In genomic region chr2:224999784-225000183, GRCh38 we compare ENCODE assay signal across 20 cellular contexts. TPM values are rescaled to one million over a fixed set of nuclear protein-coding genes. Genes with fewer than 3 reads are reported as not detected.
A peak's percentile ranks its signal among the peaks of the same experiment; 100 is the strongest.
DNase-seq lines count a peak whose midpoint lies in the region; ATAC-seq and TF ChIP-seq lines count a peak whose summit lies in the region.
"Had no signal": no experiment of that assay in that cellular context is flagged by ENCODE, and none has a peak within 500 bp of the region (broad histone marks: within the 10 kb centered on the region; RNA-seq: fewer than 3 reads in every experiment).

No MANE protein-coding gene starts in this region.

- H3K27ac Mint-ChIP-seq in activated naive CD4-positive, alpha-beta T cell treated with anti-CD3 and anti-CD28 coated beads, Interleukin-2, amount 50 U/mL, for 24 hours, result peak overlapping the region; percentile 17
- H3K27ac Mint-ChIP-seq in stimulated activated effector memory CD8-positive, alpha-beta T cell treated with anti-CD3 and anti-CD28 coated beads, Interleukin-12 subunit alpha, Interleukin-12 subunit beta, amount 100 ng/mL, for 72 hours, result no peak overlapping the region
- H3K27ac Mint-ChIP-seq: activated CD4-positive, alpha-beta memory T cell treated with anti-CD3 and anti-CD28 coated beads for 36 hours; brain; memory B cell; T-cell had no signal

- H3K9me3 Mint-ChIP-seq in activated naive CD4-positive, alpha-beta T cell treated with anti-CD3 and anti-CD28 coated beads, Interleukin-2, amount 50 U/mL, for 24 hours, result no peaks in the 10 kb centered on the region
- no peaks in the 10 kb centered on the region for H3K9me3 Mint-ChIP-seq in stimulated activated effector memory CD8-positive, alpha-beta T cell treated with anti-CD3 and anti-CD28 coated beads, Interleukin-12 subunit alpha, Interleukin-12 subunit beta, amount 100 ng/mL, for 72 hours
- H3K9me3 Mint-ChIP-seq: activated CD4-positive, alpha-beta memory T cell treated with anti-CD3 and anti-CD28 coated beads for 36 hours; brain; memory B cell; naive B cell; stimulated activated memory B cell treated with anti-CD40 and anti-IgM and Interleukin-4, amounts not matched to agents 10 μg/mL and 1 μg/mL and 100 μg/mL, for 72 hours; T-cell had no signal

- no peak overlapping the region for H3K4me3 Mint-ChIP-seq in activated naive CD4-positive, alpha-beta T cell treated with anti-CD3 and anti-CD28 coated beads, Interleukin-2, amount 50 U/mL, for 24 hours
- H3K4me3 Mint-ChIP-seq in stimulated activated effector memory CD8-positive, alpha-beta T cell treated with anti-CD3 and anti-CD28 coated beads, Interleukin-12 subunit alpha, Interleukin-12 subunit beta, amount 100 ng/mL, for 72 hours, result no peak overlapping the region
- H3K4me3 Mint-ChIP-seq: activated CD4-positive, alpha-beta memory T cell treated with anti-CD3 and anti-CD28 coated beads for 36 hours; brain; memory B cell; naive B cell; stimulated activated memory B cell treated with anti-CD40 and anti-IgM and Interleukin-4, amounts not matched to agents 10 μg/mL and 1 μg/mL and 100 μg/mL, for 72 hours had no signal

- no peak overlapping the region for H3K4me3 ChIP-seq in foreskin fibroblast (ENCODE audit: low read depth in 1 of 2, low read length in 2 of 2)
- H3K4me3 ChIP-seq: gastroesophageal sphincter, MG63, sigmoid colon had no signal

- H3K36me3 Mint-ChIP-seq in activated naive CD4-positive, alpha-beta T cell treated with anti-CD3 and anti-CD28 coated beads, Interleukin-2, amount 50 U/mL, for 24 hours, result peaks cover 21% of the 10 kb centered on the region
- H3K36me3 Mint-ChIP-seq in stimulated activated effector memory CD8-positive, alpha-beta T cell treated with anti-CD3 and anti-CD28 coated beads, Interleukin-12 subunit alpha, Interleukin-12 subunit beta, amount 100 ng/mL, for 72 hours, result peaks cover 6% of the 10 kb centered on the region
- H3K36me3 Mint-ChIP-seq: brain, naive B cell had no signal

- peaks cover 95% of the 10 kb centered on the region for H3K4me1 Mint-ChIP-seq in activated naive CD4-positive, alpha-beta T cell treated with anti-CD3 and anti-CD28 coated beads, Interleukin-2, amount 50 U/mL, for 24 hours
- H3K4me1 Mint-ChIP-seq in stimulated activated effector memory CD8-positive, alpha-beta T cell treated with anti-CD3 and anti-CD28 coated beads, Interleukin-12 subunit alpha, Interleukin-12 subunit beta, amount 100 ng/mL, for 72 hours, result peaks cover 57% of the 10 kb centered on the region

- no peak for DNase-seq in activated naive CD4-positive, alpha-beta T cell treated with Interleukin-2 at 50 U/mL for 16 hours
- peak; percentile 56 for DNase-seq in SK-MEL-5 (ENCODE audit: low read depth, low spot score)
- peak; percentile 45 to 71 for DNase-seq in foreskin fibroblast
- DNase-seq in stromal cell of bone marrow (ENCODE audit: low read depth), result peak; percentile 12
- DNase-seq in stimulated activated effector memory CD8-positive, alpha-beta T cell treated with anti-CD3 and anti-CD28 coated beads, Interleukin-12 subunit alpha, Interleukin-12 subunit beta, amount 100 ng/mL, for 72 hours (ENCODE audit: low spot score in 2 of 2), result no peak
- DNase-seq in T-helper 2 cell, result no peak
- DNase-seq: activated CD4-positive, alpha-beta memory T cell treated with anti-CD3 and anti-CD28 coated beads for 36 hours; MG63; naive B cell; NCI-H774; PC-3; SHP77; sigmoid colon; T-cell; WERI-Rb-1 had no signal

- H3K27me3 Mint-ChIP-seq in activated naive CD4-positive, alpha-beta T cell treated with anti-CD3 and anti-CD28 coated beads, Interleukin-2, amount 50 U/mL, for 24 hours, result no peaks in the 10 kb centered on the region
- H3K27me3 Mint-ChIP-seq: activated CD4-positive, alpha-beta memory T cell treated with anti-CD3 and anti-CD28 coated beads for 36 hours; brain; memory B cell; naive B cell; stimulated activated memory B cell treated with anti-CD40 and anti-IgM and Interleukin-4, amounts not matched to agents 10 μg/mL and 1 μg/mL and 100 μg/mL, for 72 hours; T-cell had no signal

- in situ Hi-C loops in SK-MEL-5 (cut with HindIII; ENCODE audit: low pct_unique_long_range_greater_than_20kb, low sequenced_read_pairs), result loop anchor here (25.0 kb wide), 1 partner anchor 162 kb away; no protein-coding TSS in a partner anchor

- TF ChIP-seq CTCF in foreskin fibroblast (IDR thresholded peaks at IDR 0.05; ENCODE audit: low read depth, low read length), result no peak

- no peak for ATAC-seq in stimulated activated effector memory CD8-positive, alpha-beta T cell treated with anti-CD3 and anti-CD28 coated beads, Interleukin-12 subunit alpha, Interleukin-12 subunit beta, amount 100 ng/mL, for 72 hours
- ATAC-seq: gastroesophageal sphincter; PC-3; stimulated activated memory B cell treated with anti-CD40 and anti-IgM and Interleukin-4, amounts not matched to agents 10 μg/mL and 1 μg/mL and 100 μg/mL, for 72 hours; T-cell had no signal

RNA-seq across cellular contexts. Expression of gene DOCK10, which starts 42.5 kb away (rescaled TPM):
- 36.8 and 37.5 TPM in 2 replicates for total RNA-seq in SK-MEL-5 (2014; rRNA removed; shearing (Covaris generic))
- polyA plus RNA-seq in SK-MEL-5 (2015; cell fraction: cytosol; rRNA removed), result 25.0 and 27.4 TPM in 2 replicates
- polyA plus RNA-seq in SK-MEL-5 (2015; cell fraction: nucleus; rRNA removed), result 33.0 and 38.9 TPM in 2 replicates

Comparison
In these comparisons a context has a peak if more than half of its experiments do, and no peak if none do; other contexts are left out.
1. DNase-seq: peak in SK-MEL-5 (single experiment), foreskin fibroblast (2 of 2) and stromal cell of bone marrow (single experiment); none in activated naive CD4-positive, alpha-beta T cell treated with Interleukin-2 at 50 U/mL for 16 hours (single experiment), stimulated activated effector memory CD8-positive, alpha-beta T cell treated with anti-CD3 and anti-CD28 coated beads, Interleukin-12 subunit alpha, Interleukin-12 subunit beta, amount 100 ng/mL, for 72 hours (0 of 2) and T-helper 2 cell (0 of 5).